ENCODE assay signal across 18 cellular contexts in the genomic region with DNA sequence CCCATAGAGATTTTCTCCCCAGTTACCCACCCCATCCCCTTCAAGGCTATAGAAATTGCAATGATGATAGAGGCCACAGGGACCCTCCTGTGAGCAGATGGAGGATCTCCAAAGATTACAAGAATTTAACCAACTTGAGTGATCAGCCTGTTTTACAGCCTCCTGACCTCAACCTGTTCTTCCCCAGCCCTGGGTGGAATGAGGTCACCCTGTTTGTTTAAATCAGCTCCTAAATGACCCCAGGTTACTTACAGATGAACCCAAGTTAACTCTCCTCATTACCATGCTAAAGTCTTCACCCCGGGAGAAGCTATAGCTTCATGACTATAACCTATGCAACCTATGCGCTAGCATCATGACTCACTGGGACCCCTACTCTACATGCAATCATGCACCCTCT. TPM values are rescaled to one million over a fixed set of nuclear protein-coding genes. Genes with fewer than 3 reads are reported as not detected.
DNase-seq lines count a peak whose midpoint lies in the region; ATAC-seq and TF ChIP-seq lines count a peak whose summit lies in the region.
"Had no signal": no experiment of that assay in that cellular context is flagged by ENCODE, and none has a peak within 500 bp of the region (broad histone marks: within the 10 kb centered on the region; RNA-seq: fewer than 3 reads in every experiment).

No MANE protein-coding gene starts in this region.

- H3K27ac Mint-ChIP-seq in CD14-positive monocyte (peak overlapping the region in 4 of 7 donors; percentile 52 to 87 (median 63)), T-cell (peak overlapping the region; percentile 33 to 80)

- peaks cover 0 to 4% (median 1%) of the 10 kb centered on the region in 3 donors for H3K27me3 Mint-ChIP-seq in CD14-positive monocyte (ENCODE audit: low read depth in 3 of 3)
- peaks cover 0 to 2% of the 10 kb centered on the region in 2 donors for H3K27me3 Mint-ChIP-seq in T-cell

- H3K9me2 ChIP-seq in DOHH2 (replicated peaks; ENCODE audit: control insufficient read depth, low read length) = no peaks in the 10 kb centered on the region

- H3F3A ChIP-seq in DOHH2 (ENCODE audit: control insufficient read depth, insufficient read depth) = peaks cover 30% of the 10 kb centered on the region

- peaks cover 55% of the 10 kb centered on the region for H3K4me1 ChIP-seq in DOHH2 (ENCODE audit: control insufficient read depth, low read length)
- peaks cover 0 to 24% of the 10 kb centered on the region in 2 donors for H3K4me1 ChIP-seq in left lung

- H3K36me3 Mint-ChIP-seq in CD14-positive monocyte = peaks cover 10 to 18% of the 10 kb centered on the region in 2 donors
- peaks cover 3% of the 10 kb centered on the region for H3K36me3 Mint-ChIP-seq in T-cell

- CTCF ChIA-PET in T-cell (lab: Charles Lee) = interaction anchor here in 1 of 2 donors (0.7 kb wide), 1 partner anchor 1453 kb away, joined by 9 read pairs; no protein-coding TSS in a partner anchor

- H3K36me3 ChIP-seq in DOHH2 (ENCODE audit: control insufficient read depth, low read length) = peaks cover 52% of the 10 kb centered on the region
- H3K36me3 ChIP-seq in left lung = no peaks in the 10 kb centered on the region
- H3K36me3 ChIP-seq: sigmoid colon had no signal

- no peaks in the 10 kb centered on the region for H3K27me3 ChIP-seq in DOHH2 (ENCODE audit: control insufficient read depth, low read length)
- peaks cover 0 to 7% of the 10 kb centered on the region in 2 donors for H3K27me3 ChIP-seq in left lung
- H3K27me3 ChIP-seq: sigmoid colon had no signal

- H3K4me3 ChIP-seq in DOHH2 (ENCODE audit: low read length) = peak overlapping the region; percentile 87
- H3K4me3 ChIP-seq in left lung = no peak overlapping the region
- H3K4me3 ChIP-seq: sigmoid colon had no signal

- no peak for TF ChIP-seq CTCF in CD14-positive monocyte (IDR thresholded peaks at IDR 0.05)
- TF ChIP-seq CTCF in DOHH2 (IDR thresholded peaks at IDR 0.05; ENCODE audit: low read depth, low read length, poor library complexity, severe bottlenecking) = no peak
- no peak for TF ChIP-seq CTCF in left lung (IDR thresholded peaks at IDR 0.05)

- H3K4me3 Mint-ChIP-seq in CD14-positive monocyte (peak overlapping the region; percentile 41 to 93), T-cell (peak overlapping the region; percentile 76 to 84 (median 79))

- H3K27ac ChIP-seq in DOHH2 (ENCODE audit: low read depth, low read length) = peak overlapping the region; percentile 79
- H3K27ac ChIP-seq in left lung = no peak overlapping the region
- H3K27ac ChIP-seq: sigmoid colon had no signal

- POLR2A ChIA-PET in T-cell (lab: Charles Lee) = no interaction called here

- peaks cover 49% of the 10 kb centered on the region for H3K4me1 Mint-ChIP-seq in CD14-positive monocyte
- peaks cover 17 to 29% (median 20%) of the 10 kb centered on the region in 3 donors for H3K4me1 Mint-ChIP-seq in T-cell

- peak overlapping the region; percentile 74 for H3K4me2 ChIP-seq in DOHH2 (ENCODE audit: low read length)

- intact Hi-C loops in CD14-positive monocyte (cut with micrococcal nuclease) (no loop called here), left lung (cut with DNase I) (no loop called here)

- DNase-seq in CD14-positive monocyte (ENCODE audit: low spot score) (no peak), T-cell (no peak), kidney tubule cell (ENCODE audit: low spot score) (peak; percentile 0), amygdala (lab: John Stamatoyannopoulos, UW) (no peak), left lung (no peak)
- DNase-seq: activated CD8-positive, alpha-beta memory T cell treated with anti-CD3 and anti-CD28 coated beads, Interleukin-2, amount 50 U/mL, for 4 hours; GF-D8; KBM-7; NCI-H2029; NCI-H774; Right ventricle myocardium superior; sigmoid colon; stimulated activated CD4-positive, alpha-beta T cell treated with anti-CD3 and anti-CD28 coated beads, Interleukin-4, amount 100 ng/mL, for 24 hours had no signal

- peaks cover 64% of the 10 kb centered on the region for H3K79me2 ChIP-seq in DOHH2 (ENCODE audit: control insufficient read depth, low read length)

- no peak for ATAC-seq in T-cell (replicated peaks in 1 of 4)
- ATAC-seq in HG03432 (IDR thresholded peaks at IDR 0.05; ENCODE audit: unreplicated experiment) = no peak
- ATAC-seq in left lung = no peak

- H3K9me3 ChIP-seq in DOHH2 (ENCODE audit: control insufficient read depth, insufficient read depth, low read length) (no peaks in the 10 kb centered on the region), left lung (no peaks in the 10 kb centered on the region)
- H3K9me3 ChIP-seq: sigmoid colon had no signal

- no peaks in the 10 kb centered on the region for H3K9me3 Mint-ChIP-seq in CD14-positive monocyte
- no peaks in the 10 kb centered on the region for H3K9me3 Mint-ChIP-seq in T-cell
- H3K9me3 Mint-ChIP-seq: dendritic cell treated with granulocyte-macrophage colony-stimulating factor and Interleukin-4, amounts not matched to agents 40 ng/mL and 50 ng/mL, for 4 days had no signal

- no peaks in the 10 kb centered on the region for H4K20me1 ChIP-seq in DOHH2 (ENCODE audit: control insufficient read depth, insufficient read depth, low read depth, low read length)

RNA-seq across cellular contexts. Expression of gene SULT1A1, which starts 11.9 kb away (rescaled TPM):
- 100 to 1,000 TPM; 320 to 362 TPM for polyA plus RNA-seq in CD14-positive monocyte
- 10 to 100 TPM; 13.3 to 19.0 (median 15.8) TPM for total RNA-seq in T-cell
- 10 to 100 TPM; 38.6 to 68.6 TPM for total RNA-seq in left lung

RNA-seq across cellular contexts. Expression of gene NPIPB8, which starts 16.1 kb away (rescaled TPM):
- not detected for polyA plus RNA-seq in CD14-positive monocyte
- total RNA-seq in T-cell (1 to 10 TPM in 2 of 5 donors, under 1 TPM in 1, not detected in 2; 0.76 to 3.7 (median 2.1) TPM), left lung (under 1 TPM; 0.16 to 0.38 TPM)
- total RNA-seq: lower leg skin, Right ventricle myocardium superior had no signal
- polyA plus RNA-seq: urinary bladder had no signal

RNA-seq across cellular contexts. Expression of gene SULT1A2, which starts 24.9 kb away (rescaled TPM):
- 1 to 10 TPM in 1 of 2 donors, not detected in 1; 1.1 TPM for polyA plus RNA-seq in CD14-positive monocyte
- total RNA-seq in T-cell (under 1 TPM in 3 of 5 donors, not detected in 2; 0.30 to 0.62 (median 0.53) TPM), left lung (10 to 100 TPM in 1 of 2 donors, 1 to 10 TPM in 1; 5.2 to 16.6 TPM)
- total RNA-seq: lower leg skin had no signal
